ENCODE assay signal across 8 cellular contexts in the genomic region with DNA sequence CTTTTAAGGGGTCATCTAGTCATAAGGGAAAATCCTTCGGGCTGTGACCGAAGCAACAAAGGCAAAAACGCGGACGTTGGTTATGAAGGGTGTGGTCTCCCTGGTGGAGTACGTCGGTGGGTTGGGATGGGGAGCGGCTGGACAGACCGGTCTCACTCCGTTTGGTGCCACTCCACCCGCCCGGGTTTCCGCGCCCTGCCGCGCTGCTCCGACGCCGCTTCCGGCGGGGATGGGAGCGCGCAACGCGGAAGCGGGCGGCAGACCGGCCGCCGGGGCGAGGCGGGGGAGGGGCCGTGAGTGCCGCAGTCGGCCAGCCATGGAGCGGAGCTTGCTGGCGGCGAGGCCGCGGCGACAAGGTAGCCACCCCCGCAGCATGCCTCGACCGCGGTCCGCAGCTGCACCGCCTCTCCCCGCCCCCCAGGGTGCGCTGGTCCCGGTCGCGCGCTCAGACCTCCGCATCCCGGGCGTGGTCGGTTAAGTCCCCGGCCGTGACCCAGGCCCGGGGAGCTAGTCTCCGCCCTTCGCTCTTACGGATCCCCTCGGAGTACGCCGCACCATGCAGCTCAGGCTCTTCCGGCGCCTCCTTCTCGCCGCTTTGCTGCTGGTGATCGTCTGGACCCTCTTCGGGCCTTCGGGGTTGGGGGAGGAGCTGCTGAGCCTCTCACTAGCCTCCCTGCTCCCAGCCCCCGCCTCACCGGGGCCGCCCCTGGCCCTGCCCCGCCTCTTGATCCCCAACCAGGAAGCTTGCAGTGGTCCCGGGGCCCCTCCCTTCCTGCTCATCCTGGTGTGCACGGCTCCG. TPM values are rescaled to one million over a fixed set of nuclear protein-coding genes. Genes with fewer than 3 reads are reported as not detected.
DNase-seq lines count a peak whose midpoint lies in the region; ATAC-seq and TF ChIP-seq lines count a peak whose summit lies in the region.

A gene with protein sequence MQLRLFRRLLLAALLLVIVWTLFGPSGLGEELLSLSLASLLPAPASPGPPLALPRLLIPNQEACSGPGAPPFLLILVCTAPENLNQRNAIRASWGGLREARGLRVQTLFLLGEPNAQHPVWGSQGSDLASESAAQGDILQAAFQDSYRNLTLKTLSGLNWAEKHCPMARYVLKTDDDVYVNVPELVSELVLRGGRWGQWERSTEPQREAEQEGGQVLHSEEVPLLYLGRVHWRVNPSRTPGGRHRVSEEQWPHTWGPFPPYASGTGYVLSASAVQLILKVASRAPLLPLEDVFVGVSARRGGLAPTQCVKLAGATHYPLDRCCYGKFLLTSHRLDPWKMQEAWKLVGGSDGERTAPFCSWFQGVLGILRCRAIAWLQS (plus strand): TSS at position 260 of the 799 bp plus-strand sequence. CDS start 297 bp downstream, at position 557.

- H3K36me3 ChIP-seq in fibroblast of lung (ENCODE audit: control insufficient read depth, insufficient read depth, low read length) (peaks cover 35% of the 10 kb centered on the region), stomach (peaks cover 45 to 74% (median 72%) of the 10 kb centered on the region in 4 donors)

- no peaks in the 10 kb centered on the region for H3K27me3 ChIP-seq in CD4-positive, alpha-beta T cell (ENCODE audit: control insufficient read depth, insufficient read depth, low read length)
- no peaks in the 10 kb centered on the region for H3K27me3 ChIP-seq in fibroblast of lung (ENCODE audit: control insufficient read depth, insufficient read depth, low read length)
- no peaks in the 10 kb centered on the region for H3K27me3 ChIP-seq in stomach

- H3K4me3 ChIP-seq in fibroblast of lung (replicated peaks in 1 of 4; ENCODE audit: control extremely low read depth in 1 of 4, insufficient read depth in 1 of 4, low read depth in 3 of 4, low read length in 4 of 4) (peak within 1 kb of the TSS; percentile 18 to 59 (median 46)), stomach (peak within 1 kb of the TSS; percentile 70 to 79 (median 74))

- peaks cover 82% of the 10 kb centered on the region for H3K36me3 Mint-ChIP-seq in CD4-positive, alpha-beta T cell (ENCODE audit: low read depth)
- H3K36me3 Mint-ChIP-seq in activated T-helper 1 cell treated with anti-CD3 and anti-CD28 coated beads, Interleukin-12 subunit alpha, Interleukin-12 subunit beta, Interleukin-2, Interleukin-4 antibody, amounts not matched to agents 30 ng/mL and 10 ng/mL and 1 ng/mL, durations not matched to agents 14 hours and 24 hours and 36 hours (ENCODE audit: low read depth), result peaks cover 54% of the 10 kb centered on the region
- peaks cover 4 to 8% of the 10 kb centered on the region in 2 donors for H3K36me3 Mint-ChIP-seq in naive B cell

- H3K9ac ChIP-seq in fibroblast of lung (ENCODE audit: insufficient read depth, low read length), result peak within 1 kb of the TSS; percentile 52

- WGBS in stomach, 5 donors, result 0 to 1% (median 0%) methylated on average over 52 to 80 of the region's 80 CpGs

- peak; percentile 68 for ATAC-seq in CD4-positive, alpha-beta T cell (ENCODE audit: poor library complexity)
- peak; percentile 57 for ATAC-seq in HG03442 (IDR thresholded peaks at IDR 0.05; ENCODE audit: unreplicated experiment)
- peak; percentile 78 to 81 for ATAC-seq in naive B cell (ENCODE audit: low read depth in 2 of 2)

- H3K27me3 Mint-ChIP-seq in CD4-positive, alpha-beta T cell, result no peaks in the 10 kb centered on the region
- H3K27me3 Mint-ChIP-seq in activated T-helper 1 cell treated with anti-CD3 and anti-CD28 coated beads, Interleukin-12 subunit alpha, Interleukin-12 subunit beta, Interleukin-2, Interleukin-4 antibody, amounts not matched to agents 30 ng/mL and 10 ng/mL and 1 ng/mL, durations not matched to agents 14 hours and 24 hours and 36 hours (ENCODE audit: insufficient read depth), result no peaks in the 10 kb centered on the region
- no peaks in the 10 kb centered on the region for H3K27me3 Mint-ChIP-seq in naive B cell

- CTCF ChIA-PET in CD4-positive, alpha-beta T cell (lab: Charles Lee), result interaction anchor here (0.5 to 2.8 kb wide), 16 partner anchors 12 to 239 kb away, joined by 3 to 22 read pairs (median 4); a partner anchor contains a TSS

- peak; percentile 36 for TF ChIP-seq CTCF in CD4-positive, alpha-beta T cell (IDR thresholded peaks at IDR 0.05)
- TF ChIP-seq CTCF in fibroblast of lung (conservative IDR thresholded peaks at IDR 0.05 in 1 of 2, IDR thresholded peaks at IDR 0.05 in 1 of 2; ENCODE audit: low read depth in 1 of 2, low read length in 2 of 2), result peak; percentile 33 to 37
- peak in 5 of 7 experiments; percentile 21 to 68 (median 34) for TF ChIP-seq CTCF in stomach (IDR thresholded peaks at IDR 0.05)

- peaks cover 19% of the 10 kb centered on the region for H3K4me1 ChIP-seq in fibroblast of lung (ENCODE audit: control insufficient read depth, extremely low read depth, insufficient read depth, low read length)
- peaks cover 58 to 81% (median 75%) of the 10 kb centered on the region in 4 donors for H3K4me1 ChIP-seq in stomach

- H3K4me2 ChIP-seq in fibroblast of lung (ENCODE audit: extremely low read depth, insufficient read depth, low read length), result peak within 1 kb of the TSS; percentile 70

- TF ChIP-seq POLR2A in GM19193 (IDR thresholded peaks at IDR 0.05; ENCODE audit: extremely low read depth, insufficient read depth, insufficient read length) (peak; percentile 80), stomach (IDR thresholded peaks at IDR 0.05) (no peak)

- peaks cover 39% of the 10 kb centered on the region for H3K79me2 ChIP-seq in fibroblast of lung (ENCODE audit: control insufficient read depth, insufficient read depth, low read length)

- peak within 1 kb of the TSS; percentile 93 for H3K4me3 Mint-ChIP-seq in CD4-positive, alpha-beta T cell
- peak within 1 kb of the TSS; percentile 97 for H3K4me3 Mint-ChIP-seq in activated T-helper 1 cell treated with anti-CD3 and anti-CD28 coated beads, Interleukin-12 subunit alpha, Interleukin-12 subunit beta, Interleukin-2, Interleukin-4 antibody, amounts not matched to agents 30 ng/mL and 10 ng/mL and 1 ng/mL, durations not matched to agents 14 hours and 24 hours and 36 hours
- H3K4me3 Mint-ChIP-seq in naive B cell, result peak within 1 kb of the TSS; percentile 87 to 97 (median 92)

- peak in 9 of 10 experiments; percentile 45 to 71 (median 61) for DNase-seq in CD4-positive, alpha-beta T cell
- DNase-seq in activated T-helper 1 cell treated with anti-CD3 and anti-CD28 coated beads, Interleukin-12 subunit alpha, Interleukin-12 subunit beta, Interleukin-2, Interleukin-4 antibody, amounts not matched to agents 30 ng/mL and 10 ng/mL and 1 ng/mL, durations not matched to agents 14 hours and 24 hours and 36 hours (ENCODE audit: low spot score), result peak; percentile 75
- peak; percentile 69 to 75 for DNase-seq in fibroblast of lung (ENCODE audit: low read depth in 2 of 2)
- peak; percentile 80 for DNase-seq in naive B cell
- peak; percentile 84 for DNase-seq in stomach

- no peaks in the 10 kb centered on the region for H3K9me3 Mint-ChIP-seq in CD4-positive, alpha-beta T cell
- H3K9me3 Mint-ChIP-seq in activated T-helper 1 cell treated with anti-CD3 and anti-CD28 coated beads, Interleukin-12 subunit alpha, Interleukin-12 subunit beta, Interleukin-2, Interleukin-4 antibody, amounts not matched to agents 30 ng/mL and 10 ng/mL and 1 ng/mL, durations not matched to agents 14 hours and 24 hours and 36 hours, result no peaks in the 10 kb centered on the region
- no peaks in the 10 kb centered on the region for H3K9me3 Mint-ChIP-seq in naive B cell

- POLR2A ChIA-PET in CD4-positive, alpha-beta T cell (lab: Charles Lee), result interaction anchor here (0.6 to 4.4 kb wide), 25 partner anchors 8 to 1304 kb away, joined by 3 to 76 read pairs (median 6); a partner anchor contains a TSS

- no peaks in the 10 kb centered on the region for H3K9me3 ChIP-seq in CD4-positive, alpha-beta T cell (ENCODE audit: control insufficient read depth, low read length)
- no peaks in the 10 kb centered on the region for H3K9me3 ChIP-seq in fibroblast of lung (ENCODE audit: control insufficient read depth, insufficient read depth, low read depth, low read length)
- no peaks in the 10 kb centered on the region for H3K9me3 ChIP-seq in stomach

- peak within 1 kb of the TSS; percentile 97 for H3K27ac Mint-ChIP-seq in CD4-positive, alpha-beta T cell
- peak within 1 kb of the TSS; percentile 91 for H3K27ac Mint-ChIP-seq in activated T-helper 1 cell treated with anti-CD3 and anti-CD28 coated beads, Interleukin-12 subunit alpha, Interleukin-12 subunit beta, Interleukin-2, Interleukin-4 antibody, amounts not matched to agents 30 ng/mL and 10 ng/mL and 1 ng/mL, durations not matched to agents 14 hours and 24 hours and 36 hours
- H3K27ac Mint-ChIP-seq in naive B cell, result peak within 1 kb of the TSS; percentile 67 to 96 (median 92)

- no peaks in the 10 kb centered on the region for H4K20me1 ChIP-seq in fibroblast of lung (ENCODE audit: control insufficient read depth, extremely low read depth, insufficient read depth, low read length)

- intact Hi-C loops in CD4-positive, alpha-beta T cell (cut with DNase I, micrococcal nuclease), result loop anchor here (1.0 to 10.0 kb wide), 6 partner anchors 12 to 508 kb away; a partner anchor contains a TSS
- intact Hi-C loops in activated T-helper 1 cell treated with anti-CD3 and anti-CD28 coated beads, Interleukin-12 subunit alpha, Interleukin-12 subunit beta, Interleukin-2, Interleukin-4 antibody, amounts not matched to agents 30 ng/mL and 10 ng/mL and 1 ng/mL, durations not matched to agents 14 hours and 24 hours and 36 hours (cut with micrococcal nuclease), result loop anchor here (1.0 to 10.0 kb wide), 6 partner anchors 12 to 1302 kb away; a partner anchor contains a TSS
- intact Hi-C loops in stomach (cut with DNase I; ENCODE audit: low total_unique reads), result no loop called here

- TF ChIP-seq EP300 in stomach (IDR thresholded peaks at IDR 0.05), result no peak

- peaks cover 67% of the 10 kb centered on the region for H3K4me1 Mint-ChIP-seq in CD4-positive, alpha-beta T cell (ENCODE audit: low read depth)
- peaks cover 56% of the 10 kb centered on the region for H3K4me1 Mint-ChIP-seq in activated T-helper 1 cell treated with anti-CD3 and anti-CD28 coated beads, Interleukin-12 subunit alpha, Interleukin-12 subunit beta, Interleukin-2, Interleukin-4 antibody, amounts not matched to agents 30 ng/mL and 10 ng/mL and 1 ng/mL, durations not matched to agents 14 hours and 24 hours and 36 hours (ENCODE audit: low read depth)
- H3K4me1 Mint-ChIP-seq in naive B cell, result peaks cover 56 to 75% (median 70%) of the 10 kb centered on the region in 3 donors

- H3K27ac ChIP-seq in CD4-positive, alpha-beta T cell (ENCODE audit: low read depth, low read length), result peak within 1 kb of the TSS; percentile 82
- peak within 1 kb of the TSS; percentile 67 for H3K27ac ChIP-seq in fibroblast of lung (ENCODE audit: insufficient read depth, low read length)
- H3K27ac ChIP-seq in stomach, result peak within 1 kb of the TSS; percentile 91 to 97 (median 95)

- H2AFZ ChIP-seq in fibroblast of lung (ENCODE audit: low read length), result no peak within 1 kb of the TSS

RNA-seq across cellular contexts. Expression of the gene that starts here (rescaled TPM):
- 10 to 100 TPM; 11.1 to 12.7 TPM for total RNA-seq in CD4-positive, alpha-beta T cell
- polyA plus RNA-seq in PFSK-1 (2012; ENCODE audit: insufficient read length, low read depth), result 0.75 TPM
- 4.4 and 5.6 TPM in 2 replicates for total RNA-seq in activated T-helper 1 cell treated with anti-CD3 and anti-CD28 coated beads, Interleukin-12 subunit alpha, Interleukin-12 subunit beta, Interleukin-2, Interleukin-4 antibody, amounts not matched to agents 30 ng/mL and 10 ng/mL and 1 ng/mL, durations not matched to agents 14 hours and 24 hours and 36 hours
- total RNA-seq in fibroblast of lung, result 5.1 and 11.1 TPM in 2 replicates
- polyA plus RNA-seq in fibroblast of lung, result 1.6 and 2.3 TPM in 2 replicates
- polyA plus RNA-seq in fibroblast of lung (2012), result 3.0 and 4.0 TPM in 2 replicates
- polyA minus RNA-seq in fibroblast of lung (ENCODE audit: low replicate concordance), result 6.1 and 8.2 TPM in 2 replicates
- polyA plus RNA-seq in naive B cell (ENCODE audit: low read depth in 6 of 6), result 10 to 100 TPM; 18.3 to 31.6 (median 22.2) TPM
- total RNA-seq in stomach, result 10 to 100 TPM in 4 of 5 donors, not detected in 1; 10.8 to 42.9 (median 32.6) TPM
- polyA plus RNA-seq in stomach, result 10 to 100 TPM in 2 of 3 donors, 1 to 10 TPM in 1; 9.8 to 11.5 (median 10.5) TPM

Comparison
In these comparisons a context has a peak if more than half of its experiments do, and no peak if none do; other contexts are left out.
1. Peak in every context shown above with its lines: DNase-seq, ATAC-seq, H3K4me3 ChIP-seq and H3K27ac ChIP-seq.